8 cellular contexts compared by ENCODE assay signal in the genomic region with DNA sequence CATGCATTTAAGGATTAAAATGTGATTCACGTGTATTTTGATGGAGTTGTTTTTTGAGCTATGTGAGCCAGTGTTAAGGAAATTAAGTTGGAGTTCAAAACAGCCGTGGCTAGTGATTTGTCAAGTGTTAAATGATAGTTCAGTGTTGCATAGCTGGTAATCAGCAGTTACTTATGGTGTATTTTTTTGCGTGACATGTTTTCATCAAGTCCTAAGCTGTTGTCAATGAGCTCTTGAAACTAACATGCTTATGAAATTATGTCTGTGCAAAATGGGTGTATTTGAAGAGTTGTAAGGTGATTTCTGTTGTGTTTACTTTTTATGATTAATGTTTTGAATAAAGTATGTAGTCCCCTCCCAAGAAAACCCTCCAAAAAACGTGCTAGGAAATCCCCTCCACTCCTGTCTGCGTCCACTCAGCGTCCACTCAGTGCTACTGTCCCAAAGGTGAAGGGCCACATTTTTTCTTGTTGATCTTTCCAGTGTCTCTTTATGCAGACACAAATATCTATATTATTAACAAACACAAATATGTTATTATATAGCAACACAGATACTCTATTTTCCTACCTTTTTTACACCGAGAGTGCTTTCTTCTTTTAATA. TPM values are rescaled to one million over a fixed set of nuclear protein-coding genes. Genes with fewer than 3 reads are reported as not detected.
DNase-seq lines count a peak whose midpoint lies in the region; ATAC-seq and TF ChIP-seq lines count a peak whose summit lies in the region.

No MANE protein-coding gene starts in this region.

- peaks cover 23% of the 10 kb centered on the region for H4K20me1 ChIP-seq in SK-N-SH (ENCODE audit: insufficient read depth)

- H3K27me3 ChIP-seq in SK-N-SH (ENCODE audit: insufficient read depth) (no peaks in the 10 kb centered on the region), heart right ventricle (no peaks in the 10 kb centered on the region), thoracic aorta (replicated peaks; ENCODE audit: insufficient read depth) (no peaks in the 10 kb centered on the region)

- H3K4me3 ChIP-seq in SK-N-SH (ENCODE audit: low read depth in 2 of 2, low read length in 1 of 2) (peak overlapping the region; percentile 28 to 43; a peak in 3 of 4 replicates), SK-N-MC (peak overlapping the region; percentile 60), heart right ventricle (peak overlapping the region in 5 of 10 donors; percentile 3 to 21 (median 8)), thoracic aorta (peak overlapping the region; percentile 50)

- ATAC-seq in SK-N-SH treated with all-trans-retinoic acid at 6 μM for 48 hours (no peak), heart right ventricle (no peak), thoracic aorta (ENCODE audit: insufficient number of reproducible peaks, low FRiP score, low read depth) (no peak), HG02642 (IDR thresholded peaks at IDR 0.05; ENCODE audit: poor library complexity, unreplicated experiment) (no peak), GM21367 (IDR thresholded peaks at IDR 0.05; ENCODE audit: unreplicated experiment) (no peak), GM21447 (IDR thresholded peaks at IDR 0.05; ENCODE audit: unreplicated experiment) (no peak)

- peaks cover 93% of the 10 kb centered on the region for H3K79me2 ChIP-seq in SK-N-SH (ENCODE audit: insufficient read depth)

- no peaks in the 10 kb centered on the region for H3K9me2 ChIP-seq in SK-N-SH

- H3K27ac ChIP-seq in SK-N-SH (ENCODE audit: low read depth in 2 of 2, low read length in 1 of 2) (peak overlapping the region; percentile 82 to 91; a peak in 3 of 4 replicates), SK-N-MC (peak overlapping the region; percentile 92), heart right ventricle (peak overlapping the region in 8 of 10 donors; percentile 5 to 71 (median 54)), thoracic aorta (peak overlapping the region in 1 of 2 donors; percentile 63)

- TF ChIP-seq RAD21 in SK-N-SH (IDR thresholded peaks at IDR 0.05; ENCODE audit: low read length) = no peak

- 27% methylated on average over 7 of the region's 7 CpGs for WGBS in SK-N-SH (ENCODE audit: low lambda C conversion rate)
- WGBS in heart right ventricle, 2 donors = 26 to 32% methylated on average over 7 of the region's 7 CpGs

- TF ChIP-seq CTCF in SK-N-SH (IDR thresholded peaks at IDR 0.05) (no peak), heart right ventricle (IDR thresholded peaks at IDR 0.05) (no peak), thoracic aorta (IDR thresholded peaks at IDR 0.05) (no peak)

- CTCF ChIA-PET in SK-N-SH (lab: Yijun Ruan, JAX) = interaction anchor here (0.9 to 17.6 kb wide), 11 partner anchors 9 to 241 kb away, joined by 3 to 275 read pairs (median 18); partner anchors contain the start of gene COTL1

- H3K36me3 ChIP-seq in SK-N-SH (replicated peaks in 1 of 2; ENCODE audit: control insufficient read depth in 1 of 2, insufficient read depth in 2 of 2, low read length in 1 of 2) (peaks cover 9 to 14% of the 10 kb centered on the region in 2 experiments), SK-N-MC (ENCODE audit: insufficient read depth, low read length) (0 out of 2 replicates have a peak, but pooled peaks cover 4% of the 10 kb centered on the region), heart right ventricle (peaks cover 0 to 17% (median 0%) of the 10 kb centered on the region in 9 donors), thoracic aorta (no peaks in the 10 kb centered on the region)

- peak overlapping the region; percentile 79 for H3K4me2 ChIP-seq in SK-N-SH

- H3K9me3 ChIP-seq in SK-N-SH = no peaks in the 10 kb centered on the region
- H3K9me3 ChIP-seq in SK-N-MC (ENCODE audit: low read depth, low read length) = no peaks in the 10 kb centered on the region
- H3K9me3 ChIP-seq in heart right ventricle = no peaks in the 10 kb centered on the region
- H3K9me3 ChIP-seq in thoracic aorta = no peaks in the 10 kb centered on the region

- H3K4me1 ChIP-seq in SK-N-SH (ENCODE audit: control insufficient read depth in 1 of 2, insufficient read depth in 2 of 2, low read depth in 1 of 2, low read length in 1 of 2) = peaks cover 30 to 55% of the 10 kb centered on the region in 2 experiments; a peak in 3 of 4 replicates
- peaks cover 0 to 69% (median 45%) of the 10 kb centered on the region in 9 donors for H3K4me1 ChIP-seq in heart right ventricle
- H3K4me1 ChIP-seq in thoracic aorta (ENCODE audit: control insufficient read depth in 1 of 2, low read depth in 2 of 2) = peaks cover 18 to 31% of the 10 kb centered on the region in 2 donors

- H3K9ac ChIP-seq in SK-N-SH = peak overlapping the region; percentile 64
- peak overlapping the region; percentile 62 for H3K9ac ChIP-seq in SK-N-MC (ENCODE audit: insufficient read length)

- peaks cover 49% of the 10 kb centered on the region for H3F3A ChIP-seq in SK-N-SH (replicated peaks; ENCODE audit: insufficient read depth)

- intact Hi-C loops in heart right ventricle (cut with DNase I) = loop anchor here in 9 of 10 donors (5.0 kb wide), 4 partner anchors 58 to 218 kb away; no protein-coding TSS in a partner anchor

- DNase-seq in SK-N-SH (no peak), SK-N-MC (ENCODE audit: low read depth, low spot score) (no peak), heart right ventricle (no peak), thoracic aorta (ENCODE audit: low spot score) (no peak)

- no peak for TF ChIP-seq EP300 in SK-N-SH (IDR thresholded peaks at IDR 0.05; ENCODE audit: borderline replicate concordance in 1 of 2, low read depth in 1 of 2, low read length in 1 of 2)

- POLR2A ChIA-PET in SK-N-SH (lab: Yijun Ruan, JAX) = no interaction called here

- H2AFZ ChIP-seq in SK-N-SH (ENCODE audit: low read depth) = 0 out of 2 replicates have a peak overlapping the region, but pooled peaks have one; percentile 8

TF ChIP-seq in SK-N-SH, 30 proteins besides CTCF, POLR2A, EP300 and RAD21:
- TF ChIP-seq SIN3A (IDR thresholded peaks at IDR 0.05; ENCODE audit: borderline replicate concordance, low read depth, low read length) (no peak), GATA2 (CRISPR knock-in tag; IDR thresholded peaks at IDR 0.05) (no peak), SMC3 (IDR thresholded peaks at IDR 0.05; ENCODE audit: low read depth, low read length) (no peak), RFX5 (IDR thresholded peaks at IDR 0.05; ENCODE audit: low read length) (no peak), POLR2AphosphoS5 (IDR thresholded peaks at IDR 0.05; ENCODE audit: low read depth, low read length) (no peak), TEAD4 (IDR thresholded peaks at IDR 0.05; ENCODE audit: borderline replicate concordance, insufficient read depth) (no peak), FOSL2 (IDR thresholded peaks at IDR 0.05; ENCODE audit: borderline replicate concordance, low read depth) (no peak)
- TF ChIP-seq, protein P1, sequence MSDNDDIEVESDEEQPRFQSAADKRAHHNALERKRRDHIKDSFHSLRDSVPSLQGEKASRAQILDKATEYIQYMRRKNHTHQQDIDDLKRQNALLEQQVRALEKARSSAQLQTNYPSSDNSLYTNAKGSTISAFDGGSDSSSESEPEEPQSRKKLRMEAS (IDR thresholded peaks at IDR 0.05; ENCODE audit: low read depth) = no peak

TF ChIP-seq in SK-N-SH treated with all-trans-retinoic acid at 6 μM for 48 hours, 23 proteins besides CTCF, POLR2A, EP300 and RAD21 (continues in another document):
- TF ChIP-seq ESRRG (CRISPR knock-in tag; IDR thresholded peaks at IDR 0.05) = no peak
- TF ChIP-seq, protein P2, sequence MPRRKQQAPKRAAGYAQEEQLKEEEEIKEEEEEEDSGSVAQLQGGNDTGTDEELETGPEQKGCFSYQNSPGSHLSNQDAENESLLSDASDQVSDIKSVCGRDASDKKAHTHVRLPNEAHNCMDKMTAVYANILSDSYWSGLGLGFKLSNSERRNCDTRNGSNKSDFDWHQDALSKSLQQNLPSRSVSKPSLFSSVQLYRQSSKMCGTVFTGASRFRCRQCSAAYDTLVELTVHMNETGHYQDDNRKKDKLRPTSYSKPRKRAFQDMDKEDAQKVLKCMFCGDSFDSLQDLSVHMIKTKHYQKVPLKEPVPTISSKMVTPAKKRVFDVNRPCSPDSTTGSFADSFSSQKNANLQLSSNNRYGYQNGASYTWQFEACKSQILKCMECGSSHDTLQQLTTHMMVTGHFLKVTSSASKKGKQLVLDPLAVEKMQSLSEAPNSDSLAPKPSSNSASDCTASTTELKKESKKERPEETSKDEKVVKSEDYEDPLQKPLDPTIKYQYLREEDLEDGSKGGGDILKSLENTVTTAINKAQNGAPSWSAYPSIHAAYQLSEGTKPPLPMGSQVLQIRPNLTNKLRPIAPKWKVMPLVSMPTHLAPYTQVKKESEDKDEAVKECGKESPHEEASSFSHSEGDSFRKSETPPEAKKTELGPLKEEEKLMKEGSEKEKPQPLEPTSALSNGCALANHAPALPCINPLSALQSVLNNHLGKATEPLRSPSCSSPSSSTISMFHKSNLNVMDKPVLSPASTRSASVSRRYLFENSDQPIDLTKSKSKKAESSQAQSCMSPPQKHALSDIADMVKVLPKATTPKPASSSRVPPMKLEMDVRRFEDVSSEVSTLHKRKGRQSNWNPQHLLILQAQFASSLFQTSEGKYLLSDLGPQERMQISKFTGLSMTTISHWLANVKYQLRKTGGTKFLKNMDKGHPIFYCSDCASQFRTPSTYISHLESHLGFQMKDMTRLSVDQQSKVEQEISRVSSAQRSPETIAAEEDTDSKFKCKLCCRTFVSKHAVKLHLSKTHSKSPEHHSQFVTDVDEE (CRISPR knock-in tag; IDR thresholded peaks at IDR 0.05) = no peak
- no peak for TF ChIP-seq OSR1 (CRISPR knock-in tag; IDR thresholded peaks at IDR 0.05)
- no peak for TF ChIP-seq CSDC2 (CRISPR knock-in tag; IDR thresholded peaks at IDR 0.05)
- TF ChIP-seq RARB (CRISPR knock-in tag; IDR thresholded peaks at IDR 0.05) = no peak
- TF ChIP-seq POU6F1 (CRISPR knock-in tag; IDR thresholded peaks at IDR 0.05; ENCODE audit: borderline replicate concordance, low read depth) = no peak
- no peak for TF ChIP-seq GLIS3 (CRISPR knock-in tag; IDR thresholded peaks at IDR 0.05)
- TF ChIP-seq ZNF8 (CRISPR knock-in tag; IDR thresholded peaks at IDR 0.05) = no peak
- TF ChIP-seq ISL1 (CRISPR knock-in tag; IDR thresholded peaks at IDR 0.05) = no peak

RNA-seq across cellular contexts. Expression of gene USP10, which starts 30.0 kb away (rescaled TPM):
- 41.6 and 49.2 TPM in 2 replicates for polyA plus RNA-seq in SK-N-SH (2012; rRNA removed)
- 27.1 and 31.0 TPM in 2 replicates for polyA plus RNA-seq in SK-N-SH (2012; cell fraction: cytosol; rRNA removed)
- polyA plus RNA-seq in SK-N-SH (2012; cell fraction: nucleus; rRNA removed) = 103 and 133 TPM in 2 replicates
- 10 to 100 TPM; 59.5 to 82.9 (median 65.4) TPM for total RNA-seq in heart right ventricle
- polyA plus RNA-seq in heart right ventricle = 10 to 100 TPM; 17.5 to 29.8 TPM
- total RNA-seq in thoracic aorta = 10 to 100 TPM; 36.7 to 85.2 TPM
